ENCODE assay signal across 19 cellular contexts in genomic region chr1:6045110-6045502, GRCh38. TPM values are rescaled to one million over a fixed set of nuclear protein-coding genes. Genes with fewer than 3 reads are reported as not detected.
DNase-seq lines count a peak whose midpoint lies in the region; ATAC-seq, FAIRE-seq and TF ChIP-seq lines count a peak whose summit lies in the region.
"Had no signal": no experiment of that assay in that cellular context is flagged by ENCODE, and none has a peak within 500 bp of the region (broad histone marks: within the 10 kb centered on the region; RNA-seq: fewer than 3 reads in every experiment).

No MANE protein-coding gene starts in this region.

- H3K9me3 ChIP-seq in BLaER1 = no peaks in the 10 kb centered on the region
- no peaks in the 10 kb centered on the region for H3K9me3 ChIP-seq in K562 (replicated peaks; ENCODE audit: control insufficient read depth, insufficient read depth, low read depth, low read length)
- H3K9me3 ChIP-seq in HepG2 (ENCODE audit: low read length) = no peaks in the 10 kb centered on the region
- no peaks in the 10 kb centered on the region for H3K9me3 ChIP-seq in neural progenitor cell (ENCODE audit: low read depth)
- H3K9me3 ChIP-seq: BLaER1 treated with 17β-estradiol and CSF1 and Interleukin-3, amounts not matched to agents 10 nM and 100 nM had no signal

- TF ChIP-seq RAD21 in K562 (CRISPR knock-in tag; conservative IDR thresholded peaks at IDR 0.05 in 1 of 2, IDR thresholded peaks at IDR 0.05 in 1 of 2) (no peak), HepG2 (CRISPR knock-in tag; IDR thresholded peaks at IDR 0.05) (no peak)

- 34% methylated on average over 9 of the region's 9 CpGs for WGBS in K562 (ENCODE audit: insufficient coverage, low coverage, missing lambda C conversion rate)
- WGBS in HepG2 (ENCODE audit: low lambda C conversion rate) = 40% methylated on average over 9 of the region's 9 CpGs

- H3F3A ChIP-seq in neural progenitor cell (ENCODE audit: low read depth) = no peaks in the 10 kb centered on the region

- H3K9ac ChIP-seq in BLaER1 (no peak overlapping the region), K562 (ENCODE audit: insufficient read depth in 1 of 2, low read depth in 2 of 2, low read length in 2 of 2) (no peak overlapping the region), HepG2 (ENCODE audit: insufficient read depth, low read depth, low read length) (no peak overlapping the region), neural progenitor cell (no peak overlapping the region)

- CTCF ChIA-PET in K562 (lab: Yijun Ruan, JAX; ENCODE audit: low intra/inter-chr PET ratio) = no interaction called here
- CTCF ChIA-PET in HepG2 (lab: Yijun Ruan, JAX; ENCODE audit: low intra/inter-chr PET ratio, low total read pairs) = no interaction called here
- CTCF ChIA-PET in activated CD4-positive, alpha-beta T cell treated with anti-CD3 and anti-CD28 coated beads, Interleukin-2, amount 10 ng/mL, durations not matched to agents 7 days and 5 days (lab: Charles Lee) = interaction anchor here (0.9 kb wide), 1 partner anchor 19 kb away, joined by 3 read pairs; no protein-coding TSS in a partner anchor

- H3K4me3 Mint-ChIP-seq in neural progenitor cell = no peak overlapping the region
- no peak overlapping the region for H3K4me3 Mint-ChIP-seq in activated CD4-positive, alpha-beta T cell treated with anti-CD3 and anti-CD28 coated beads, Interleukin-2, amount 10 ng/mL, durations not matched to agents 7 days and 5 days
- H3K4me3 Mint-ChIP-seq: CD4-positive, CD25-positive, alpha-beta regulatory T cell; HFFc6 had no signal

- no peak for TF ChIP-seq POLR2A in K562 (conservative IDR thresholded peaks at IDR 0.05)
- TF ChIP-seq POLR2A in HepG2 (IDR thresholded peaks at IDR 0.05; ENCODE audit: insufficient read depth in 1 of 2, low read depth in 2 of 2, low read length in 2 of 2) = no peak

- POLR2A ChIA-PET in K562 (lab: Yijun Ruan, JAX) (interaction anchor here (0.7 to 2.9 kb wide), 2 partner anchors 11 to 201 kb away, joined by 3 to 12 read pairs; no protein-coding TSS in a partner anchor), HepG2 (lab: Yijun Ruan, JAX) (interaction anchor here (0.9 kb wide), 1 partner anchor 19 kb away, joined by 3 read pairs; no protein-coding TSS in a partner anchor)
- POLR2A ChIA-PET in activated CD4-positive, alpha-beta T cell treated with anti-CD3 and anti-CD28 coated beads, Interleukin-2, amount 10 ng/mL, durations not matched to agents 7 days and 5 days (lab: Charles Lee) = no interaction called here

- intact Hi-C loops in K562 (cut with micrococcal nuclease) = no loop called here
- intact Hi-C loops in HepG2 (cut with micrococcal nuclease; ENCODE audit: unreplicated experiment) = no loop called here
- intact Hi-C loops in Right ventricle myocardium superior (cut with DNase I) = no loop called here

- H3K4me2 ChIP-seq in BLaER1 = peak overlapping the region; percentile 65
- H3K4me2 ChIP-seq in K562 (ENCODE audit: insufficient read depth, low read length) = no peak overlapping the region
- H3K4me2 ChIP-seq in HepG2 (ENCODE audit: low read depth, low read length) = peak overlapping the region; percentile 67
- no peak overlapping the region for H3K4me2 ChIP-seq in neural progenitor cell

- H3K36me3 Mint-ChIP-seq in neural progenitor cell = no peaks in the 10 kb centered on the region
- H3K36me3 Mint-ChIP-seq in activated naive CD4-positive, alpha-beta T cell treated with anti-CD3 and anti-CD28 coated beads, Interleukin-2, amount 50 U/mL, for 72 hours = peaks cover 5 to 10% of the 10 kb centered on the region in 2 donors
- H3K36me3 Mint-ChIP-seq in activated CD4-positive, alpha-beta T cell treated with anti-CD3 and anti-CD28 coated beads, Interleukin-2, amount 10 ng/mL, durations not matched to agents 7 days and 5 days (ENCODE audit: low read depth) = peaks cover 27% of the 10 kb centered on the region

- no peak for FAIRE-seq in K562 (lab: Jason Lieb, UNC)
- FAIRE-seq in HepG2 (lab: Jason Lieb, UNC) = no peak
- FAIRE-seq: G401.6, GM12891, HTR-8/SVneo had no signal

- H3K36me3 ChIP-seq in BLaER1 = peaks cover 88% of the 10 kb centered on the region
- no peaks in the 10 kb centered on the region for H3K36me3 ChIP-seq in K562 (ENCODE audit: control insufficient read depth, insufficient read depth, low read length)
- no peaks in the 10 kb centered on the region for H3K36me3 ChIP-seq in HepG2 (replicated peaks in 1 of 2; ENCODE audit: control insufficient read depth in 1 of 2, insufficient read depth in 2 of 2, low read length in 2 of 2)
- no peaks in the 10 kb centered on the region for H3K36me3 ChIP-seq in neural progenitor cell

- peaks cover 18% of the 10 kb centered on the region for H3K4me1 Mint-ChIP-seq in neural progenitor cell
- peaks cover 5% of the 10 kb centered on the region for H3K4me1 Mint-ChIP-seq in activated CD4-positive, alpha-beta T cell treated with anti-CD3 and anti-CD28 coated beads, Interleukin-2, amount 10 ng/mL, durations not matched to agents 7 days and 5 days

- BruUV-seq in K562 (replicated peaks; lab: Mats Ljungman, UMichigan) (no TSS peak), HepG2 (replicated peaks; lab: Mats Ljungman, UMichigan) (no TSS peak)

- no peak for TF ChIP-seq EP300 in K562 (IDR thresholded peaks at IDR 0.05; ENCODE audit: low read length)
- no peak for TF ChIP-seq EP300 in HepG2 (IDR thresholded peaks at IDR 0.05; ENCODE audit: low read depth in 2 of 2, low read length in 2 of 2)
- no peak for TF ChIP-seq EP300 in HepG2 (CRISPR knock-in tag; IDR thresholded peaks at IDR 0.05; ENCODE audit: borderline replicate concordance)

- H3K9me3 Mint-ChIP-seq in neural progenitor cell = no peaks in the 10 kb centered on the region
- H3K9me3 Mint-ChIP-seq in activated naive CD4-positive, alpha-beta T cell treated with anti-CD3 and anti-CD28 coated beads, Interleukin-2, amount 50 U/mL, for 72 hours = no peaks in the 10 kb centered on the region
- H3K9me3 Mint-ChIP-seq in activated CD4-positive, alpha-beta T cell treated with anti-CD3 and anti-CD28 coated beads, Interleukin-2, amount 10 ng/mL, durations not matched to agents 7 days and 5 days = no peaks in the 10 kb centered on the region
- H3K9me3 Mint-ChIP-seq: CD4-positive, CD25-positive, alpha-beta regulatory T cell; HFFc6 had no signal

- TF ChIP-seq CTCF in K562 (IDR thresholded peaks at IDR 0.05 in 2 of 3, conservative IDR thresholded peaks at IDR 0.05 in 1 of 3; ENCODE audit: insufficient read depth in 2 of 3, low read depth in 1 of 3, low read length in 3 of 3) = no peak
- no peak for TF ChIP-seq CTCF in HepG2 (CRISPR knock-in tag; IDR thresholded peaks at IDR 0.05)
- no peak for TF ChIP-seq CTCF in neural progenitor cell (IDR thresholded peaks at IDR 0.05)

- DNase-seq in K562 (ENCODE audit: extremely low read depth in 1 of 4, low spot score in 3 of 4) (no peak), HepG2 (ENCODE audit: low spot score) (no peak), neural progenitor cell (ENCODE audit: low spot score) (peak; percentile 37), Right ventricle myocardium superior (no peak)
- no peak for DNase-seq in activated naive CD4-positive, alpha-beta T cell treated with anti-CD3 and anti-CD28 coated beads, Interleukin-2, amount 50 U/mL, for 72 hours (ENCODE audit: low spot score in 2 of 2)
- DNase-seq in activated CD4-positive, alpha-beta T cell treated with anti-CD3 and anti-CD28 coated beads, Interleukin-2, amount 10 ng/mL, durations not matched to agents 7 days and 5 days = no peak
- DNase-seq: 8988T; AML-193; CD4-positive, CD25-positive, alpha-beta regulatory T cell; DMS79; EL; HCEC 1CT; HFFc6 had no signal

- H3K27ac Mint-ChIP-seq in neural progenitor cell = no peak overlapping the region
- H3K27ac Mint-ChIP-seq in activated naive CD4-positive, alpha-beta T cell treated with anti-CD3 and anti-CD28 coated beads, Interleukin-2, amount 50 U/mL, for 72 hours = no peak overlapping the region
- no peak overlapping the region for H3K27ac Mint-ChIP-seq in activated CD4-positive, alpha-beta T cell treated with anti-CD3 and anti-CD28 coated beads, Interleukin-2, amount 10 ng/mL, durations not matched to agents 7 days and 5 days
- H3K27ac Mint-ChIP-seq: CD4-positive, CD25-positive, alpha-beta regulatory T cell; HFFc6 had no signal

- peaks cover 4% of the 10 kb centered on the region for H3K9me1 ChIP-seq in K562 (ENCODE audit: control insufficient read depth, insufficient read depth, low read length)

- H3K27me3 Mint-ChIP-seq in neural progenitor cell (ENCODE audit: insufficient read depth, low read depth) = peaks cover 6% of the 10 kb centered on the region
- no peaks in the 10 kb centered on the region for H3K27me3 Mint-ChIP-seq in activated CD4-positive, alpha-beta T cell treated with anti-CD3 and anti-CD28 coated beads, Interleukin-2, amount 10 ng/mL, durations not matched to agents 7 days and 5 days
- H3K27me3 Mint-ChIP-seq: CD4-positive, CD25-positive, alpha-beta regulatory T cell had no signal

- peaks cover 87% of the 10 kb centered on the region for H3K4me1 ChIP-seq in BLaER1
- peaks cover 0 to 17% of the 10 kb centered on the region in 2 experiments; a peak in 2 of 5 replicates for H3K4me1 ChIP-seq in K562 (replicated peaks in 1 of 2; ENCODE audit: control insufficient read depth in 2 of 2, insufficient read depth in 2 of 2, low read length in 2 of 2)
- peaks cover 21% of the 10 kb centered on the region for H3K4me1 ChIP-seq in HepG2 (ENCODE audit: insufficient read depth, low read length)
- peaks cover 5% of the 10 kb centered on the region for H3K4me1 ChIP-seq in neural progenitor cell

- H3K79me2 ChIP-seq in K562 (ENCODE audit: control insufficient read depth, insufficient read depth, low read length) = no peaks in the 10 kb centered on the region
- H3K79me2 ChIP-seq in HepG2 (ENCODE audit: insufficient read depth, low read length) = no peaks in the 10 kb centered on the region
- H3K79me2 ChIP-seq in neural progenitor cell (ENCODE audit: low read depth) = no peaks in the 10 kb centered on the region

- H2AFZ ChIP-seq in K562 (ENCODE audit: low read depth, low read length) (no peak overlapping the region), HepG2 (ENCODE audit: low read length) (no peak overlapping the region), neural progenitor cell (replicated peaks) (no peak overlapping the region)

- in situ Hi-C loops in K562 (cut with MboI) (no loop called here), HepG2 (cut with HindIII; ENCODE audit: extremely low pct_ligation_motif_present, low pct_unique_long_range_greater_than_20kb) (no loop called here)

- H3K27ac ChIP-seq in BLaER1 = peak overlapping the region; percentile 22; the same call in 1 of the 2 replicates
- H3K27ac ChIP-seq in K562 (ENCODE audit: extremely low read depth, low read depth, low read length) = no peak overlapping the region
- no peak overlapping the region for H3K27ac ChIP-seq in HepG2 (ENCODE audit: extremely low read length, insufficient read depth, low read length)
- H3K27ac ChIP-seq in neural progenitor cell = no peak overlapping the region

- no peak for ATAC-seq in K562
- ATAC-seq in HepG2 = no peak
- ATAC-seq in Right ventricle myocardium superior (ENCODE audit: poor library complexity) = no peak
- no peak for ATAC-seq in activated naive CD4-positive, alpha-beta T cell treated with anti-CD3 and anti-CD28 coated beads, Interleukin-2, amount 50 U/mL, for 72 hours
- no peak for ATAC-seq in HG02870 (IDR thresholded peaks at IDR 0.05; ENCODE audit: unreplicated experiment)

- H3K4me3 ChIP-seq in BLaER1 = no peak overlapping the region
- no peak overlapping the region for H3K4me3 ChIP-seq in K562
- H3K4me3 ChIP-seq in HepG2 (replicated peaks in 1 of 3; ENCODE audit: insufficient read depth in 1 of 3, low read depth in 2 of 3, low read length in 3 of 3) = peak overlapping the region in 1 of 3 experiments; percentile 39; a peak in 1 of 6 replicates
- no peak overlapping the region for H3K4me3 ChIP-seq in neural progenitor cell
- H3K4me3 ChIP-seq: BLaER1 treated with 17β-estradiol and CSF1 and Interleukin-3, amounts not matched to agents 10 nM and 100 nM had no signal

- H4K20me1 ChIP-seq in BLaER1 = peaks cover 99% of the 10 kb centered on the region
- peaks cover 65% of the 10 kb centered on the region for H4K20me1 ChIP-seq in K562 (replicated peaks; ENCODE audit: control insufficient read depth, insufficient read depth, low read length)
- peaks cover 5% of the 10 kb centered on the region; the same call in 1 of the 2 replicates for H4K20me1 ChIP-seq in HepG2 (ENCODE audit: insufficient read depth, low read length)
- peaks cover 13% of the 10 kb centered on the region for H4K20me1 ChIP-seq in neural progenitor cell (ENCODE audit: low read depth)

- H3K27me3 ChIP-seq in BLaER1 = no peaks in the 10 kb centered on the region
- H3K27me3 ChIP-seq in K562 (ENCODE audit: control insufficient read depth in 2 of 2, insufficient read depth in 2 of 2, low read length in 2 of 2) = peaks cover 0 to 25% of the 10 kb centered on the region in 2 experiments; a peak in 4 of 5 replicates
- no peaks in the 10 kb centered on the region for H3K27me3 ChIP-seq in HepG2 (ENCODE audit: control insufficient read depth in 1 of 2, insufficient read depth in 2 of 2, low read length in 2 of 2)
- H3K27me3 ChIP-seq in neural progenitor cell = no peaks in the 10 kb centered on the region
- H3K27me3 ChIP-seq: BLaER1 treated with 17β-estradiol and CSF1 and Interleukin-3, amounts not matched to agents 10 nM and 100 nM had no signal

RNA-seq across cellular contexts. Expression of gene KCNAB2, which starts 0.6 kb away (rescaled TPM):
- 23.9 and 48.7 TPM in 2 replicates for total RNA-seq in K562 (2011; cell fraction: chromatin; rRNA removed; ENCODE audit: low replicate concordance)
- 31.2 and 38.0 TPM in 2 replicates for total RNA-seq in K562 (2011; cell fraction: nucleolus; rRNA removed)
- 23.7 and 24.4 TPM in 2 replicates for total RNA-seq in K562 (2011; cell fraction: nucleoplasm; rRNA removed)
- total RNA-seq in K562 (2014; rRNA removed) (4.0 and 11.1 TPM in 2 replicates), K562 (2014; rRNA removed; fragmentation: Illumina TruSeq; extraction: Trizol) (7.1 and 7.2 TPM in 2 replicates), K562 (2015; rRNA removed; fragmentation: Illumina TruSeq; extraction: Trizol) (6.1 and 6.4 TPM in 2 replicates), K562 (2021) (14.7 and 15.8 TPM in 2 replicates), HepG2 (2016; rRNA removed; fragmentation: Illumina TruSeq; extraction: Trizol) (6.2 and 6.9 TPM in 2 replicates), neural progenitor cell (ENCODE audit: low replicate concordance) (2.2 and 8.5 TPM in 2 replicates), Right ventricle myocardium superior (21.2 TPM)
- polyA plus RNA-seq in K562 (2011; rRNA removed) (5.8 and 7.4 TPM in 2 replicates), K562 (2014; fragmentation: Illumina TruSeq; extraction: Trizol) (8.1 and 8.2 TPM in 2 replicates), K562 (2014; fragmentation: Nextera tagmentation; extraction: Ambion mirVana) (1 to 10 TPM; 1.8 to 2.4 TPM), K562 (2014; rRNA removed) (8.3 and 10.8 TPM in 2 replicates), HepG2 (2011; rRNA removed) (8.8 and 11.7 TPM in 2 replicates)
- polyA plus RNA-seq in K562 (2011; cell fraction: cytosol; rRNA removed) = 3.5 and 7.3 TPM in 2 replicates
- 19.8 and 26.0 TPM in 2 replicates for polyA plus RNA-seq in K562 (2011; cell fraction: nucleus; rRNA removed)
- 11.8 and 15.5 TPM in 2 replicates for polyA plus RNA-seq in K562 (2012)
- polyA minus RNA-seq in K562 (2011; rRNA and poly(A)+ RNA removed) = 2.0 and 5.5 TPM in 2 replicates
- polyA minus RNA-seq in K562 (2011; cell fraction: cytosol; rRNA and poly(A)+ RNA removed) = 3.7 and 4.5 TPM in 2 replicates
- 13.6 and 16.0 TPM in 2 replicates for polyA minus RNA-seq in K562 (2011; cell fraction: nucleus; rRNA and poly(A)+ RNA removed)
- total RNA-seq in HepG2 (2016; cell fraction: cytosol; rRNA removed; fragmentation: Illumina TruSeq; extraction: Trizol; ENCODE audit: low read depth) = 2.4 and 4.5 TPM in 2 replicates
- 5.5 and 6.9 TPM in 2 replicates for total RNA-seq in HepG2 (2016; cell fraction: insoluble cytoplasmic fraction; rRNA removed; fragmentation: Illumina TruSeq; extraction: Trizol)
- 5.4 and 6.7 TPM in 2 replicates for total RNA-seq in HepG2 (2016; cell fraction: membrane; rRNA removed; fragmentation: Illumina TruSeq; extraction: Trizol)
- 4.9 and 5.4 TPM in 2 replicates for total RNA-seq in HepG2 (2016; cell fraction: nucleus; rRNA removed; fragmentation: Illumina TruSeq; extraction: Trizol)
- 6.5 and 7.2 TPM in 2 replicates for polyA plus RNA-seq in HepG2 (2011; cell fraction: cytosol; rRNA removed)
- polyA plus RNA-seq in HepG2 (2011; cell fraction: nucleus; rRNA removed) = 30.5 and 35.5 TPM in 2 replicates
- polyA plus RNA-seq in HepG2 (2012) = 6.4 and 8.3 TPM in 2 replicates
- polyA plus RNA-seq in HepG2 (2016; cell fraction: cytosol; fragmentation: Illumina TruSeq; extraction: Trizol; ENCODE audit: low read depth) = 3.7 and 4.2 TPM in 2 replicates
- polyA plus RNA-seq in HepG2 (2016; cell fraction: insoluble cytoplasmic fraction; fragmentation: Illumina TruSeq; extraction: Trizol; ENCODE audit: low read depth) = 5.7 and 8.4 TPM in 2 replicates
- 4.3 and 4.4 TPM in 2 replicates for polyA plus RNA-seq in HepG2 (2016; cell fraction: membrane; fragmentation: Illumina TruSeq; extraction: Trizol; ENCODE audit: low read depth)
- 13.3 and 15.1 TPM in 2 replicates for polyA plus RNA-seq in HepG2 (2016; cell fraction: nucleus; fragmentation: Illumina TruSeq; extraction: Trizol; ENCODE audit: insufficient read depth, low read depth)
- 7.0 and 40.0 TPM in 2 replicates for polyA minus RNA-seq in HepG2 (2011; rRNA and poly(A)+ RNA removed; ENCODE audit: low replicate concordance)
- polyA minus RNA-seq in HepG2 (2011; cell fraction: cytosol; rRNA and poly(A)+ RNA removed) = 5.6 and 6.2 TPM in 2 replicates
- polyA minus RNA-seq in HepG2 (2011; cell fraction: nucleus; rRNA and poly(A)+ RNA removed) = 8.2 and 11.2 TPM in 2 replicates
- 100 to 1,000 TPM; 214 to 334 TPM for total RNA-seq in activated naive CD4-positive, alpha-beta T cell treated with anti-CD3 and anti-CD28 coated beads, Interleukin-2, amount 50 U/mL, for 72 hours
- total RNA-seq in activated CD4-positive, alpha-beta T cell treated with anti-CD3 and anti-CD28 coated beads, Interleukin-2, amount 10 ng/mL, durations not matched to agents 7 days and 5 days = 100 to 1,000 TPM; 258 to 294 TPM

RNA-seq across cellular contexts. Expression of gene NPHP4, which starts 52.9 kb away (rescaled TPM):
- 82.6 and 164 TPM in 2 replicates for total RNA-seq in K562 (2011; cell fraction: chromatin; rRNA removed; ENCODE audit: low replicate concordance)
- 73.7 and 83.2 TPM in 2 replicates for total RNA-seq in K562 (2011; cell fraction: nucleolus; rRNA removed)
- total RNA-seq in K562 (2011; cell fraction: nucleoplasm; rRNA removed) = 59.2 and 65.8 TPM in 2 replicates
- total RNA-seq in K562 (2014; rRNA removed) = 10.5 and 11.0 TPM in 2 replicates
- 3.3 and 4.8 TPM in 2 replicates for total RNA-seq in K562 (2014; rRNA removed; fragmentation: Illumina TruSeq; extraction: Trizol)
- total RNA-seq in K562 (2015; rRNA removed; fragmentation: Illumina TruSeq; extraction: Trizol) = 6.2 and 6.9 TPM in 2 replicates
- total RNA-seq in K562 (2021) = 23.3 and 26.2 TPM in 2 replicates
- 6.7 and 9.8 TPM in 2 replicates for polyA plus RNA-seq in K562 (2011; rRNA removed)
- polyA plus RNA-seq in K562 (2011; cell fraction: cytosol; rRNA removed) = 4.6 and 7.6 TPM in 2 replicates
- polyA plus RNA-seq in K562 (2011; cell fraction: nucleus; rRNA removed) = 71.9 and 106 TPM in 2 replicates
- 12.4 and 19.3 TPM in 2 replicates for polyA plus RNA-seq in K562 (2012)
- 9.6 and 10.4 TPM in 2 replicates for polyA plus RNA-seq in K562 (2014; fragmentation: Illumina TruSeq; extraction: Trizol)
- polyA plus RNA-seq in K562 (2014; fragmentation: Nextera tagmentation; extraction: Ambion mirVana) = under 1 TPM; 0.52 to 0.77 TPM
- 13.9 and 15.3 TPM in 2 replicates for polyA plus RNA-seq in K562 (2014; rRNA removed)
- polyA minus RNA-seq in K562 (2011; rRNA and poly(A)+ RNA removed) = 7.0 and 7.9 TPM in 2 replicates
- polyA minus RNA-seq in K562 (2011; cell fraction: cytosol; rRNA and poly(A)+ RNA removed) = 10.7 and 12.6 TPM in 2 replicates
- 31.6 and 34.4 TPM in 2 replicates for polyA minus RNA-seq in K562 (2011; cell fraction: nucleus; rRNA and poly(A)+ RNA removed)
- 5.7 and 6.8 TPM in 2 replicates for total RNA-seq in HepG2 (2016; rRNA removed; fragmentation: Illumina TruSeq; extraction: Trizol)
- total RNA-seq in HepG2 (2016; cell fraction: cytosol; rRNA removed; fragmentation: Illumina TruSeq; extraction: Trizol; ENCODE audit: low read depth) = 14.2 and 15.4 TPM in 2 replicates
- total RNA-seq in HepG2 (2016; cell fraction: insoluble cytoplasmic fraction; rRNA removed; fragmentation: Illumina TruSeq; extraction: Trizol) = 4.1 and 7.4 TPM in 2 replicates
- 8.5 and 9.7 TPM in 2 replicates for total RNA-seq in HepG2 (2016; cell fraction: membrane; rRNA removed; fragmentation: Illumina TruSeq; extraction: Trizol)
- 10.3 and 12.7 TPM in 2 replicates for total RNA-seq in HepG2 (2016; cell fraction: nucleus; rRNA removed; fragmentation: Illumina TruSeq; extraction: Trizol)
- polyA plus RNA-seq in HepG2 (2011; rRNA removed) = 4.4 and 4.8 TPM in 2 replicates
- 1.9 and 3.0 TPM in 2 replicates for polyA plus RNA-seq in HepG2 (2011; cell fraction: cytosol; rRNA removed)
- polyA plus RNA-seq in HepG2 (2011; cell fraction: nucleus; rRNA removed) = 40.2 and 52.1 TPM in 2 replicates
- 4.8 and 5.9 TPM in 2 replicates for polyA plus RNA-seq in HepG2 (2012)
- polyA plus RNA-seq in HepG2 (2016; cell fraction: cytosol; fragmentation: Illumina TruSeq; extraction: Trizol; ENCODE audit: low read depth) = 0.46 and 0.69 TPM in 2 replicates
- polyA plus RNA-seq in HepG2 (2016; cell fraction: insoluble cytoplasmic fraction; fragmentation: Illumina TruSeq; extraction: Trizol; ENCODE audit: low read depth) = 4.0 and 5.3 TPM in 2 replicates
- 1.4 and 1.6 TPM in 2 replicates for polyA plus RNA-seq in HepG2 (2016; cell fraction: membrane; fragmentation: Illumina TruSeq; extraction: Trizol; ENCODE audit: low read depth)
- 30.1 and 30.8 TPM in 2 replicates for polyA plus RNA-seq in HepG2 (2016; cell fraction: nucleus; fragmentation: Illumina TruSeq; extraction: Trizol; ENCODE audit: insufficient read depth, low read depth)
- 13.1 TPM in 2 replicates for polyA minus RNA-seq in HepG2 (2011; rRNA and poly(A)+ RNA removed; ENCODE audit: low replicate concordance)
- polyA minus RNA-seq in HepG2 (2011; cell fraction: cytosol; rRNA and poly(A)+ RNA removed) = 4.6 and 4.9 TPM in 2 replicates
- 14.7 and 15.8 TPM in 2 replicates for polyA minus RNA-seq in HepG2 (2011; cell fraction: nucleus; rRNA and poly(A)+ RNA removed)
- 8.9 and 13.0 TPM in 2 replicates for total RNA-seq in neural progenitor cell (ENCODE audit: low replicate concordance)
- total RNA-seq in Right ventricle myocardium superior = 4.3 TPM
- total RNA-seq in activated naive CD4-positive, alpha-beta T cell treated with anti-CD3 and anti-CD28 coated beads, Interleukin-2, amount 50 U/mL, for 72 hours = 10 to 100 TPM in 1 of 2 donors, 1 to 10 TPM in 1; 10.0 to 22.5 TPM
- total RNA-seq in activated CD4-positive, alpha-beta T cell treated with anti-CD3 and anti-CD28 coated beads, Interleukin-2, amount 10 ng/mL, durations not matched to agents 7 days and 5 days = 10 to 100 TPM; 14.6 to 16.1 TPM

Comparison
In these comparisons a context has a peak if more than half of its experiments do, and no peak if none do; other contexts are left out.
1. H3K4me2 ChIP-seq: peak in BLaER1 (single experiment) and HepG2 (single experiment); none in K562 (single experiment) and neural progenitor cell (single experiment).